13 cellular contexts compared by ENCODE assay signal in genomic region chr20:61184194-61184593, GRCh38.
"Had no signal": no experiment of that assay in that cellular context is flagged by ENCODE, and none has a peak within 500 bp of the region (broad histone marks: within the 10 kb centered on the region; RNA-seq: fewer than 3 reads in every experiment).

No MANE protein-coding gene starts in this region.

- DNase-seq: activated naive CD8-positive, alpha-beta T cell treated with anti-CD3 and anti-CD28 coated beads, Interleukin-2, amount 10 ng/mL, durations not matched to agents 7 days and 5 days; anterior cingulate cortex; dorsolateral prefrontal cortex; left lung; mucosa of descending colon; naive thymus-derived CD4-positive, alpha-beta T cell; stimulated activated CD4-positive, alpha-beta T cell treated with anti-CD3 and anti-CD28 coated beads, Interleukin-4, amount 100 ng/mL, for 1 hour; stimulated activated naive B cell treated with anti-CD40 and anti-IgM and Interleukin-4, amounts not matched to agents 10 μg/mL and 1 μg/mL and 100 μg/mL, for 72 hours; thyroid gland; uterus had no signal

- ATAC-seq: activated CD4-positive, CD25-positive, alpha-beta regulatory T cell treated with anti-CD3 and anti-CD28 coated beads, Interleukin-2, amount 50 U/mL, for 24 hours; left lung; mucosa of descending colon; naive thymus-derived CD4-positive, alpha-beta T cell; stimulated activated naive B cell treated with anti-CD40 and anti-IgM and Interleukin-4, amounts not matched to agents 10 μg/mL and 1 μg/mL and 100 μg/mL, for 72 hours had no signal

- H3K36me3 ChIP-seq: cardiac muscle cell, left lung, pancreas, thyroid gland, uterus had no signal

- H3K27me3 ChIP-seq: cardiac muscle cell, thyroid gland had no signal

- H3K4me3 ChIP-seq: cardiac muscle cell, dorsolateral prefrontal cortex, left lung, mucosa of descending colon, pancreas, thyroid gland, uterus had no signal
